Comparison of ENCODE assay signal across 7 cellular contexts in genomic region chr11:86834376-86834775, GRCh38. TPM values are rescaled to one million over a fixed set of nuclear protein-coding genes. Genes with fewer than 3 reads are reported as not detected.
DNase-seq lines count a peak whose midpoint lies in the region; FAIRE-seq and TF ChIP-seq lines count a peak whose summit lies in the region.
"Not testable (repeated sequence)": the region's sequence is repeated elsewhere in the genome, so short reads cannot be mapped to it uniquely, and the experiment has no call there.
"Had no signal": no experiment of that assay in that cellular context is flagged by ENCODE, and none has a peak within 500 bp of the region (broad histone marks: within the 10 kb centered on the region; RNA-seq: fewer than 3 reads in every experiment).

No MANE protein-coding gene starts in this region.

- peak overlapping the region; percentile 3 for H3K27ac Mint-ChIP-seq in Caco-2 (ENCODE audit: unreplicated experiment)
- H3K27ac Mint-ChIP-seq in activated CD4-positive, alpha-beta T cell treated with anti-CD3 and anti-CD28 coated beads, Interleukin-2, amount 10 ng/mL, durations not matched to agents 7 days and 5 days: peak overlapping the region; percentile 57
- H3K27ac Mint-ChIP-seq in astrocyte (ENCODE audit: unreplicated experiment): peak overlapping the region; percentile 47

- peaks cover 14% of the 10 kb centered on the region for H3K79me2 ChIP-seq in astrocyte (ENCODE audit: insufficient read depth, low read length)

- H3K4me3 ChIP-seq in Caco-2 (ENCODE audit: low read depth, low read length); HEK293 (ENCODE audit: low read depth, low read length); astrocyte (ENCODE audit: insufficient read depth, low read depth, low read length): not testable (repeated sequence)

- H2AFZ ChIP-seq in astrocyte (ENCODE audit: low read depth, low read length): not testable (repeated sequence)

- H3K9ac ChIP-seq in astrocyte (ENCODE audit: low read length): not testable (repeated sequence)

- not testable (repeated sequence) for FAIRE-seq in astrocyte (lab: Jason Lieb, UNC)

- H3K9me3 ChIP-seq in Caco-2; HEK293 (ENCODE audit: control insufficient read depth, insufficient read depth, low read depth, low read length); astrocyte (ENCODE audit: insufficient read depth, low read depth, low read length): not testable (repeated sequence)

- H3K36me3 ChIP-seq in Caco-2 (ENCODE audit: control insufficient read depth, insufficient read depth, low read length); HEK293 (ENCODE audit: control insufficient read depth in 2 of 2, insufficient read depth in 1 of 2, low read length in 2 of 2); astrocyte (ENCODE audit: insufficient read depth, low read length): not testable (repeated sequence)

- H3K4me3 Mint-ChIP-seq in Caco-2 (ENCODE audit: unreplicated experiment); activated CD4-positive, alpha-beta T cell treated with anti-CD3 and anti-CD28 coated beads, Interleukin-2, amount 10 ng/mL, durations not matched to agents 7 days and 5 days; astrocyte (ENCODE audit: unreplicated experiment): not testable (repeated sequence)

- not testable (repeated sequence) for H3K27me3 Mint-ChIP-seq in Caco-2 (ENCODE audit: insufficient read depth, unreplicated experiment); activated CD4-positive, alpha-beta T cell treated with anti-CD3 and anti-CD28 coated beads, Interleukin-2, amount 10 ng/mL, durations not matched to agents 7 days and 5 days; astrocyte (ENCODE audit: low read depth, unreplicated experiment)

- H4K20me1 ChIP-seq in astrocyte (ENCODE audit: insufficient read depth, low read length): not testable (repeated sequence)

- H3K9me3 Mint-ChIP-seq in Caco-2 (ENCODE audit: unreplicated experiment): peaks cover 20% of the 10 kb centered on the region
- H3K9me3 Mint-ChIP-seq in activated CD4-positive, alpha-beta T cell treated with anti-CD3 and anti-CD28 coated beads, Interleukin-2, amount 10 ng/mL, durations not matched to agents 7 days and 5 days; astrocyte (ENCODE audit: unreplicated experiment): not testable (repeated sequence)

- CTCF ChIA-PET in Caco-2 (lab: Charles Lee); HEK293 (lab: Yijun Ruan, JAX); activated CD4-positive, alpha-beta T cell treated with anti-CD3 and anti-CD28 coated beads, Interleukin-2, amount 10 ng/mL, durations not matched to agents 7 days and 5 days (lab: Charles Lee): not testable (repeated sequence)

- not testable (repeated sequence) for H3K27me3 ChIP-seq in Caco-2 (replicated peaks; ENCODE audit: control insufficient read depth, insufficient read depth, low read length); astrocyte (ENCODE audit: insufficient read depth, low read length)

- H3K4me2 ChIP-seq in astrocyte (ENCODE audit: low read length): not testable (repeated sequence)

- TF ChIP-seq CTCF in Caco-2 (IDR thresholded peaks at IDR 0.05; ENCODE audit: insufficient read depth in 1 of 2, low read depth in 1 of 2, low read length in 1 of 2, severe bottlenecking in 1 of 2, unreplicated experiment in 1 of 2); HEK293 (tag by site-specific recombination; IDR thresholded peaks at IDR 0.05); astrocyte (IDR thresholded peaks at IDR 0.05; ENCODE audit: insufficient read depth, low read depth, low read length): not testable (repeated sequence)

- not testable (repeated sequence) for H3K27ac ChIP-seq in HEK293 (ENCODE audit: extremely low read depth, low read depth, low read length); astrocyte (ENCODE audit: low read depth, low read length)

- not testable (repeated sequence) for H3K4me1 ChIP-seq in Caco-2; HEK293 (ENCODE audit: control insufficient read depth, insufficient read depth, low read length); astrocyte (ENCODE audit: insufficient read depth, low read length)

- H3K4me1 Mint-ChIP-seq in Caco-2 (ENCODE audit: low read depth, unreplicated experiment); activated CD4-positive, alpha-beta T cell treated with anti-CD3 and anti-CD28 coated beads, Interleukin-2, amount 10 ng/mL, durations not matched to agents 7 days and 5 days; astrocyte (ENCODE audit: low read depth, unreplicated experiment): not testable (repeated sequence)

- H3K36me3 Mint-ChIP-seq in Caco-2 (ENCODE audit: insufficient read depth, unreplicated experiment) (peaks cover 56% of the 10 kb centered on the region), astrocyte (ENCODE audit: low read depth, unreplicated experiment) (peaks cover 49% of the 10 kb centered on the region)
- H3K36me3 Mint-ChIP-seq in activated CD4-positive, alpha-beta T cell treated with anti-CD3 and anti-CD28 coated beads, Interleukin-2, amount 10 ng/mL, durations not matched to agents 7 days and 5 days (ENCODE audit: low read depth): not testable (repeated sequence)

- intact Hi-C loops in Caco-2 (cut with micrococcal nuclease; ENCODE audit: unreplicated experiment): not testable (repeated sequence)

- not testable (repeated sequence) for BruUV-seq in Caco-2 (replicated peaks; lab: Mats Ljungman, UMichigan)

- POLR2A ChIA-PET in Caco-2 (lab: Charles Lee); HEK293 (lab: Yijun Ruan, JAX); activated CD4-positive, alpha-beta T cell treated with anti-CD3 and anti-CD28 coated beads, Interleukin-2, amount 10 ng/mL, durations not matched to agents 7 days and 5 days (lab: Charles Lee): not testable (repeated sequence)

- not testable (repeated sequence) for DNase-seq in Caco-2; activated CD4-positive, alpha-beta T cell treated with anti-CD3 and anti-CD28 coated beads, Interleukin-2, amount 10 ng/mL, durations not matched to agents 7 days and 5 days; astrocyte (ENCODE audit: low read depth)

TF ChIP-seq in HEK293, 187 proteins besides CTCF, POLR2A, EP300 and RAD21:
- TF ChIP-seq PRDM1 (tag by site-specific recombination; IDR thresholded peaks at IDR 0.05): peak; percentile 97

RNA-seq across cellular contexts. Expression of gene PRSS23, which starts 34.0 kb away (rescaled TPM):
- total RNA-seq in Caco-2 (2022) (400 and 432 TPM in 2 replicates), astrocyte (680 and 717 TPM in 2 replicates)
- under 1 TPM; 0.35 to 0.40 TPM for total RNA-seq in activated CD4-positive, alpha-beta T cell treated with anti-CD3 and anti-CD28 coated beads, Interleukin-2, amount 10 ng/mL, durations not matched to agents 7 days and 5 days
- total RNA-seq: B cell; CD4-positive, alpha-beta memory T cell; CD4-positive, CD25-positive, alpha-beta regulatory T cell had no signal

Comparison
In these comparisons a context has a peak if more than half of its experiments do, and no peak if none do; other contexts are left out.
1. H3K27ac Mint-ChIP-seq: peak in every context shown above with its lines; median percentile 57 in activated CD4-positive, alpha-beta T cell treated with anti-CD3 and anti-CD28 coated beads, Interleukin-2, amount 10 ng/mL, durations not matched to agents 7 days and 5 days; 47 in astrocyte; 3 in Caco-2.
2. RNA of gene PRSS23, which starts 34.0 kb away (total RNA-seq): 680 to 717 TPM in astrocyte and 400 to 432 TPM in Caco-2; 0.35 to 0.40 TPM in activated CD4-positive, alpha-beta T cell treated with anti-CD3 and anti-CD28 coated beads, Interleukin-2, amount 10 ng/mL, durations not matched to agents 7 days and 5 days; every median in the first group is over 100 times any median in the second.